Comparison of ENCODE assay signal across 15 cellular contexts in genomic region chr13:95236774-95237173, GRCh38.
DNase-seq lines count a peak whose midpoint lies in the region; ATAC-seq and TF ChIP-seq lines count a peak whose summit lies in the region.
"Had no signal": no experiment of that assay in that cellular context is flagged by ENCODE, and none has a peak within 500 bp of the region (broad histone marks: within the 10 kb centered on the region; RNA-seq: fewer than 3 reads in every experiment).

No MANE protein-coding gene starts in this region.

- H2AFZ ChIP-seq in mesenchymal stem cell (ENCODE audit: low read depth, low read length) = no peak overlapping the region

- H3K9me3 Mint-ChIP-seq in CD8-positive, alpha-beta memory T cell = no peaks in the 10 kb centered on the region
- H3K9me3 Mint-ChIP-seq: CD4-positive, CD25-positive, alpha-beta regulatory T cell; HFFc6 had no signal

- H3K9me3 ChIP-seq in DOHH2 (ENCODE audit: control insufficient read depth, insufficient read depth, low read length) (no peaks in the 10 kb centered on the region), mesenchymal stem cell (ENCODE audit: control insufficient read depth, low read length) (no peaks in the 10 kb centered on the region), stomach (no peaks in the 10 kb centered on the region)
- H3K9me3 ChIP-seq in CD8-positive, alpha-beta memory T cell (ENCODE audit: low read length) = no peaks in the 10 kb centered on the region

- peaks cover 34% of the 10 kb centered on the region for H3K79me1 ChIP-seq in mesenchymal stem cell (replicated peaks; ENCODE audit: low read length, poor library complexity, severe bottlenecking)

- CTCF ChIA-PET in CD8-positive, alpha-beta memory T cell (lab: Charles Lee) = no interaction called here

- H3K27ac ChIP-seq in DOHH2 (ENCODE audit: low read depth, low read length) (peak overlapping the region; percentile 83), VCaP (peak overlapping the region; percentile 11; the same call in 1 of the 2 replicates), mesenchymal stem cell (ENCODE audit: low read length, poor library complexity, severe bottlenecking) (no peak overlapping the region), stomach (no peak overlapping the region)
- no peak overlapping the region for H3K27ac ChIP-seq in CD8-positive, alpha-beta memory T cell (ENCODE audit: low read depth, low read length)
- H3K27ac ChIP-seq: KMS-11 had no signal

- 86% methylated on average over 9 of the region's 9 CpGs for WGBS in mesenchymal stem cell
- 42 to 66% (median 61%) methylated on average over 9 of the region's 9 CpGs for WGBS in stomach, 5 donors

- H2AK5ac ChIP-seq in mesenchymal stem cell (ENCODE audit: low read length, severe bottlenecking) = no peak overlapping the region

- H3K36me3 ChIP-seq in DOHH2 (ENCODE audit: control insufficient read depth, low read length) (peaks cover 8% of the 10 kb centered on the region), mesenchymal stem cell (ENCODE audit: control insufficient read depth in 1 of 2, insufficient read depth in 2 of 2, low read depth in 1 of 2, low read length in 2 of 2) (peaks cover 2 to 17% of the 10 kb centered on the region in 2 experiments), stomach (no peaks in the 10 kb centered on the region)
- H3K36me3 ChIP-seq in CD8-positive, alpha-beta memory T cell (ENCODE audit: insufficient read depth, low read length) = no peaks in the 10 kb centered on the region

- peak overlapping the region; percentile 72 for H3K4me2 ChIP-seq in DOHH2 (ENCODE audit: low read length)
- no peak overlapping the region for H3K4me2 ChIP-seq in mesenchymal stem cell (ENCODE audit: low read length, poor library complexity, severe bottlenecking)
- H3K4me2 ChIP-seq: KMS-11 had no signal

- H2BK5ac ChIP-seq in mesenchymal stem cell (ENCODE audit: low read depth, low read length, poor library complexity, severe bottlenecking) = no peak overlapping the region

- H3K27me3 ChIP-seq in DOHH2 (ENCODE audit: control insufficient read depth, low read length) (no peaks in the 10 kb centered on the region), mesenchymal stem cell (ENCODE audit: control insufficient read depth in 1 of 2, insufficient read depth in 1 of 2, low read length in 2 of 2) (no peaks in the 10 kb centered on the region), stomach (no peaks in the 10 kb centered on the region)
- H3K27me3 ChIP-seq in CD8-positive, alpha-beta memory T cell (ENCODE audit: insufficient read depth, low read length, poor library complexity, severe bottlenecking) = no peaks in the 10 kb centered on the region

- POLR2A ChIA-PET in CD8-positive, alpha-beta memory T cell (lab: Charles Lee) = no interaction called here

- H3K9ac ChIP-seq in mesenchymal stem cell (ENCODE audit: low read length) = no peak overlapping the region
- H3K9ac ChIP-seq: KMS-11 had no signal

- H4K91ac ChIP-seq in mesenchymal stem cell (ENCODE audit: low read length) = no peak overlapping the region

- H4K20me1 ChIP-seq in DOHH2 (ENCODE audit: control insufficient read depth, insufficient read depth, low read depth, low read length) = no peaks in the 10 kb centered on the region

- H3K23ac ChIP-seq in mesenchymal stem cell (ENCODE audit: low read length in 2 of 2) = no peak overlapping the region

- H3K14ac ChIP-seq in mesenchymal stem cell (ENCODE audit: low read length in 2 of 2) = peak overlapping the region in 1 of 2 experiments; percentile 76

- H2BK120ac ChIP-seq in mesenchymal stem cell (ENCODE audit: low read depth, low read length) = no peak overlapping the region

- peaks cover 9 to 18% (median 13%) of the 10 kb centered on the region in 3 donors for H3K36me3 Mint-ChIP-seq in CD8-positive, alpha-beta memory T cell

- TF ChIP-seq CTCF in DOHH2 (IDR thresholded peaks at IDR 0.05; ENCODE audit: low read depth, low read length, poor library complexity, severe bottlenecking) (no peak), VCaP (conservative IDR thresholded peaks at IDR 0.05) (no peak), stomach (IDR thresholded peaks at IDR 0.05) (no peak)

- peak overlapping the region; percentile 80 for H4K8ac ChIP-seq in mesenchymal stem cell (ENCODE audit: low read length)

- peaks cover 0 to 1% of the 10 kb centered on the region in 2 donors for H3K27me3 Mint-ChIP-seq in CD8-positive, alpha-beta memory T cell
- H3K27me3 Mint-ChIP-seq: CD4-positive, CD25-positive, alpha-beta regulatory T cell had no signal

- peaks cover 2 to 10% (median 4%) of the 10 kb centered on the region in 3 donors for H3K4me1 Mint-ChIP-seq in CD8-positive, alpha-beta memory T cell

- H3K4me1 ChIP-seq in DOHH2 (ENCODE audit: control insufficient read depth, low read length) (peaks cover 94% of the 10 kb centered on the region), mesenchymal stem cell (ENCODE audit: control insufficient read depth, insufficient read depth, low read depth, low read length) (peaks cover 4% of the 10 kb centered on the region), stomach (peaks cover 0 to 9% (median 5%) of the 10 kb centered on the region in 4 donors)
- no peaks in the 10 kb centered on the region for H3K4me1 ChIP-seq in CD8-positive, alpha-beta memory T cell (ENCODE audit: insufficient read depth, low read length)

- no peak overlapping the region for H3K4me3 Mint-ChIP-seq in CD8-positive, alpha-beta memory T cell
- H3K4me3 Mint-ChIP-seq: CD4-positive, CD25-positive, alpha-beta regulatory T cell; HFFc6 had no signal

- TF ChIP-seq EP300 in stomach (IDR thresholded peaks at IDR 0.05) = no peak

- peaks cover 33% of the 10 kb centered on the region for H3F3A ChIP-seq in DOHH2 (ENCODE audit: control insufficient read depth, insufficient read depth)

- H3K4me3 ChIP-seq in DOHH2 (ENCODE audit: low read length) (peak overlapping the region; percentile 61), mesenchymal stem cell (ENCODE audit: insufficient read depth in 1 of 2, low read depth in 1 of 2, low read length in 2 of 2) (no peak overlapping the region), stomach (no peak overlapping the region)
- H3K4me3 ChIP-seq in CD8-positive, alpha-beta memory T cell (ENCODE audit: low read length) = no peak overlapping the region

- peaks cover 10% of the 10 kb centered on the region for H3K79me2 ChIP-seq in DOHH2 (ENCODE audit: control insufficient read depth, low read length)

- intact Hi-C loops in stomach (cut with DNase I; ENCODE audit: low total_unique reads) = no loop called here

- peak overlapping the region; percentile 24 to 67 for H3K4ac ChIP-seq in mesenchymal stem cell (ENCODE audit: low read depth in 1 of 2, low read length in 2 of 2)

- peak overlapping the region; percentile 61 to 79 for H3K18ac ChIP-seq in mesenchymal stem cell (ENCODE audit: low read depth in 1 of 2, low read length in 2 of 2)

- H2BK15ac ChIP-seq in mesenchymal stem cell (ENCODE audit: low read depth, poor library complexity, severe bottlenecking) = no peak overlapping the region

- H2BK12ac ChIP-seq in mesenchymal stem cell (ENCODE audit: low read length in 2 of 2) = peak overlapping the region; percentile 69 to 97

- no peak for TF ChIP-seq POLR2A in stomach (IDR thresholded peaks at IDR 0.05)

- ATAC-seq in HG03135 (IDR thresholded peaks at IDR 0.05; ENCODE audit: unreplicated experiment) = no peak

- DNase-seq in mesenchymal stem cell = no peak
- DNase-seq in stomach = peak; percentile 58
- no peak for DNase-seq in CD8-positive, alpha-beta memory T cell
- DNase-seq in NCI-H2081 (lab: John Stamatoyannopoulos, UW) = no peak
- no peak for DNase-seq in effector CD8-positive, alpha-beta T cell (lab: John Stamatoyannopoulos, UW)
- DNase-seq: CD4-positive, CD25-positive, alpha-beta regulatory T cell; DMS79; HFFc6; NCI-H1930; NCI-H2171 treated with DMSO at 0.1 percent for 48 hours; NCI-H774 had no signal

- no peaks in the 10 kb centered on the region for H3K9me2 ChIP-seq in DOHH2 (replicated peaks; ENCODE audit: control insufficient read depth, low read length)

- H3K27ac Mint-ChIP-seq in CD8-positive, alpha-beta memory T cell = no peak overlapping the region
- H3K27ac Mint-ChIP-seq: HFFc6 had no signal

Comparison
In these comparisons a context has a peak if more than half of its experiments do, and no peak if none do; other contexts are left out.
1. H3K27ac ChIP-seq: peak in DOHH2 (single experiment) and VCaP (single experiment); none in mesenchymal stem cell (single experiment), stomach (0 of 5) and CD8-positive, alpha-beta memory T cell (single experiment).